1 cellular context compared by ENCODE assay signal in genomic region chr5:177369050-177369912, GRCh38.
TF ChIP-seq lines count a peak whose summit lies in the region.

No MANE protein-coding gene starts in this region.

TF ChIP-seq in HepG2, 621 proteins besides CTCF, POLR2A, EP300 and RAD21:
- TF ChIP-seq ZNF704 (CRISPR knock-in tag; IDR thresholded peaks at IDR 0.05; ENCODE audit: borderline replicate concordance) (0 out of 2 replicates have a peak, but pooled peaks have one; percentile 22), ZNF263 (CRISPR knock-in tag; IDR thresholded peaks at IDR 0.05) (peak; percentile 24; the same call in 1 of the 2 replicates), STAG1 (CRISPR knock-in tag; IDR thresholded peaks at IDR 0.05) (peak; percentile 38)
- TF ChIP-seq, protein P1, sequence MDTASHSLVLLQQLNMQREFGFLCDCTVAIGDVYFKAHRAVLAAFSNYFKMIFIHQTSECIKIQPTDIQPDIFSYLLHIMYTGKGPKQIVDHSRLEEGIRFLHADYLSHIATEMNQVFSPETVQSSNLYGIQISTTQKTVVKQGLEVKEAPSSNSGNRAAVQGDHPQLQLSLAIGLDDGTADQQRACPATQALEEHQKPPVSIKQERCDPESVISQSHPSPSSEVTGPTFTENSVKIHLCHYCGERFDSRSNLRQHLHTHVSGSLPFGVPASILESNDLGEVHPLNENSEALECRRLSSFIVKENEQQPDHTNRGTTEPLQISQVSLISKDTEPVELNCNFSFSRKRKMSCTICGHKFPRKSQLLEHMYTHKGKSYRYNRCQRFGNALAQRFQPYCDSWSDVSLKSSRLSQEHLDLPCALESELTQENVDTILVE (CRISPR knock-in tag; IDR thresholded peaks at IDR 0.05): no peak
